In genomic region chr22:23236026-23236425, GRCh38 we compare ENCODE assay signal across 17 cellular contexts. TPM values are rescaled to one million over a fixed set of nuclear protein-coding genes. Genes with fewer than 3 reads are reported as not detected.
DNase-seq lines count a peak whose midpoint lies in the region; ATAC-seq and TF ChIP-seq lines count a peak whose summit lies in the region.
"Had no signal": no experiment of that assay in that cellular context is flagged by ENCODE, and none has a peak within 500 bp of the region (broad histone marks: within the 10 kb centered on the region; RNA-seq: fewer than 3 reads in every experiment).

No MANE protein-coding gene starts in this region.

- H3K4me1 ChIP-seq in right cardiac atrium (ENCODE audit: control insufficient read depth, insufficient read depth, low read length): peaks cover 21% of the 10 kb centered on the region
- H3K4me1 ChIP-seq in right atrium auricular region: peaks cover 0 to 65% of the 10 kb centered on the region in 2 donors
- H3K4me1 ChIP-seq in thyroid gland: peaks cover 33 to 70% of the 10 kb centered on the region in 2 donors

- POLR2A ChIA-PET in WTC11 (lab: Charles Lee): no interaction called here

- WGBS in right cardiac atrium: 98% methylated on average over 3 of the region's 3 CpGs
- WGBS in thyroid gland, 2 donors: 97% methylated on average over 3 of the region's 3 CpGs

- no peak overlapping the region for H3K4me3 ChIP-seq in right cardiac atrium (ENCODE audit: low read length)
- H3K4me3 ChIP-seq in right atrium auricular region: no peak overlapping the region
- H3K4me3 ChIP-seq in thyroid gland (replicated peaks in 1 of 3): no peak overlapping the region
- H3K4me3 ChIP-seq: SJSA1, uterus had no signal

- H3K4me3 Mint-ChIP-seq in WTC11 (no peak overlapping the region), immature natural killer cell (peak overlapping the region in 1 of 5 donors; percentile 19)
- H3K4me3 Mint-ChIP-seq: stimulated activated naive B cell treated with anti-CD40 and anti-IgM and Interleukin-4, amounts not matched to agents 10 μg/mL and 1 μg/mL and 100 μg/mL, for 72 hours had no signal

- TF ChIP-seq POLR2A in thyroid gland (IDR thresholded peaks at IDR 0.05): no peak

- H3K9me3 ChIP-seq in right cardiac atrium (ENCODE audit: control insufficient read depth, low read length) (no peaks in the 10 kb centered on the region), right atrium auricular region (no peaks in the 10 kb centered on the region), thyroid gland (no peaks in the 10 kb centered on the region)
- H3K9me3 ChIP-seq: uterus had no signal

- H3K27me3 Mint-ChIP-seq in WTC11 (ENCODE audit: low read depth): no peaks in the 10 kb centered on the region
- peaks cover 3 to 13% (median 12%) of the 10 kb centered on the region in 3 donors for H3K27me3 Mint-ChIP-seq in immature natural killer cell (ENCODE audit: low read depth in 3 of 3)
- H3K27me3 Mint-ChIP-seq: stimulated activated naive B cell treated with anti-CD40 and anti-IgM and Interleukin-4, amounts not matched to agents 10 μg/mL and 1 μg/mL and 100 μg/mL, for 72 hours had no signal

- intact Hi-C loops in right cardiac atrium (cut with DNase I) (loop anchor here in 2 of 4 donors (10.0 kb wide), 1 partner anchor 51 kb away; the partner anchor contains the start of gene BCR (in 2 of the 2)), thyroid gland (cut with DNase I) (no loop called here)

- CTCF ChIA-PET in WTC11 (lab: Charles Lee): interaction anchor here (1.0 kb wide), 1 partner anchor 11 kb away, joined by 3 read pairs; no protein-coding TSS in a partner anchor

- H3K27me3 ChIP-seq in right cardiac atrium (ENCODE audit: control insufficient read depth, insufficient read depth): no peaks in the 10 kb centered on the region
- no peaks in the 10 kb centered on the region for H3K27me3 ChIP-seq in right atrium auricular region
- no peaks in the 10 kb centered on the region for H3K27me3 ChIP-seq in thyroid gland
- H3K27me3 ChIP-seq: SJSA1, uterus had no signal

- no peak for TF ChIP-seq CTCF in right atrium auricular region (IDR thresholded peaks at IDR 0.05)
- TF ChIP-seq CTCF in WTC11 (IDR thresholded peaks at IDR 0.05): no peak
- TF ChIP-seq CTCF in thyroid gland (IDR thresholded peaks at IDR 0.05): no peak

- H3K27ac Mint-ChIP-seq in WTC11 (peak overlapping the region; percentile 96), immature natural killer cell (peak overlapping the region; percentile 17 to 83 (median 74))
- H3K27ac Mint-ChIP-seq: stimulated activated naive B cell treated with anti-CD40 and anti-IgM and Interleukin-4, amounts not matched to agents 10 μg/mL and 1 μg/mL and 100 μg/mL, for 72 hours had no signal

- no peak for ATAC-seq in right cardiac atrium
- no peak for ATAC-seq in WTC11
- ATAC-seq in GM19328 (IDR thresholded peaks at IDR 0.05; ENCODE audit: unreplicated experiment): no peak
- ATAC-seq: HCT116; left colon; stimulated activated naive B cell treated with anti-CD40 and anti-IgM and Interleukin-4, amounts not matched to agents 10 μg/mL and 1 μg/mL and 100 μg/mL, for 72 hours had no signal

- H3K9me3 Mint-ChIP-seq in WTC11 (peaks cover 11% of the 10 kb centered on the region), immature natural killer cell (no peaks in the 10 kb centered on the region)

- H3K27ac ChIP-seq in right cardiac atrium (ENCODE audit: low read length) (no peak overlapping the region), right atrium auricular region (no peak overlapping the region), thyroid gland (peak overlapping the region in 2 of 3 donors; percentile 38 to 47)
- H3K27ac ChIP-seq: SJSA1, uterus had no signal

- DNase-seq in right cardiac atrium (peak in 2 of 3 donors; percentile 4 to 53), right atrium auricular region (ENCODE audit: low spot score) (no peak), WTC11 (ENCODE audit: low spot score) (no peak), immature natural killer cell (no peak), thyroid gland (no peak), NAMALWA (ENCODE audit: low spot score) (no peak)
- no peak for DNase-seq in central memory CD4-positive, alpha-beta T cell
- DNase-seq: activated CD4-positive, CD25-positive, alpha-beta regulatory T cell; activated gamma-delta T cell; Kasumi-1; left colon; NCI-H69; stimulated activated naive B cell treated with anti-CD40 and anti-IgM and Interleukin-4, amounts not matched to agents 10 μg/mL and 1 μg/mL and 100 μg/mL, for 72 hours; uterus had no signal

- H3K4me1 Mint-ChIP-seq in WTC11: peaks cover 83% of the 10 kb centered on the region
- H3K4me1 Mint-ChIP-seq in immature natural killer cell: peaks cover 85 to 90% of the 10 kb centered on the region in 2 donors

- H3K36me3 Mint-ChIP-seq in WTC11 (peaks cover 21% of the 10 kb centered on the region), immature natural killer cell (peaks cover 0 to 8% (median 0%) of the 10 kb centered on the region in 3 donors)

- H3K36me3 ChIP-seq in right atrium auricular region (no peaks in the 10 kb centered on the region), thyroid gland (no peaks in the 10 kb centered on the region)
- H3K36me3 ChIP-seq: uterus had no signal

TF ChIP-seq in WTC11, 78 proteins besides CTCF, POLR2A, EP300 and RAD21 (continues in another document):
- TF ChIP-seq NFE2L1 (CRISPR knock-in tag; IDR thresholded peaks at IDR 0.05): no peak
- no peak for TF ChIP-seq NR3C1 (CRISPR knock-in tag; conservative IDR thresholded peaks at IDR 0.05; ENCODE audit: low read depth)
- no peak for TF ChIP-seq ZNF138 (CRISPR knock-in tag; conservative IDR thresholded peaks at IDR 0.05)
- TF ChIP-seq ZNF232 (CRISPR knock-in tag; IDR thresholded peaks at IDR 0.05): no peak
- TF ChIP-seq, protein P1, sequence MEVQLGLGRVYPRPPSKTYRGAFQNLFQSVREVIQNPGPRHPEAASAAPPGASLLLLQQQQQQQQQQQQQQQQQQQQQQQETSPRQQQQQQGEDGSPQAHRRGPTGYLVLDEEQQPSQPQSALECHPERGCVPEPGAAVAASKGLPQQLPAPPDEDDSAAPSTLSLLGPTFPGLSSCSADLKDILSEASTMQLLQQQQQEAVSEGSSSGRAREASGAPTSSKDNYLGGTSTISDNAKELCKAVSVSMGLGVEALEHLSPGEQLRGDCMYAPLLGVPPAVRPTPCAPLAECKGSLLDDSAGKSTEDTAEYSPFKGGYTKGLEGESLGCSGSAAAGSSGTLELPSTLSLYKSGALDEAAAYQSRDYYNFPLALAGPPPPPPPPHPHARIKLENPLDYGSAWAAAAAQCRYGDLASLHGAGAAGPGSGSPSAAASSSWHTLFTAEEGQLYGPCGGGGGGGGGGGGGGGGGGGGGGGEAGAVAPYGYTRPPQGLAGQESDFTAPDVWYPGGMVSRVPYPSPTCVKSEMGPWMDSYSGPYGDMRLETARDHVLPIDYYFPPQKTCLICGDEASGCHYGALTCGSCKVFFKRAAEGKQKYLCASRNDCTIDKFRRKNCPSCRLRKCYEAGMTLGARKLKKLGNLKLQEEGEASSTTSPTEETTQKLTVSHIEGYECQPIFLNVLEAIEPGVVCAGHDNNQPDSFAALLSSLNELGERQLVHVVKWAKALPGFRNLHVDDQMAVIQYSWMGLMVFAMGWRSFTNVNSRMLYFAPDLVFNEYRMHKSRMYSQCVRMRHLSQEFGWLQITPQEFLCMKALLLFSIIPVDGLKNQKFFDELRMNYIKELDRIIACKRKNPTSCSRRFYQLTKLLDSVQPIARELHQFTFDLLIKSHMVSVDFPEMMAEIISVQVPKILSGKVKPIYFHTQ (CRISPR knock-in tag; IDR thresholded peaks at IDR 0.05): no peak
- TF ChIP-seq PREB (CRISPR knock-in tag; IDR thresholded peaks at IDR 0.05; ENCODE audit: borderline replicate concordance): no peak
- TF ChIP-seq ZNF317 (CRISPR knock-in tag; IDR thresholded peaks at IDR 0.05; ENCODE audit: borderline replicate concordance, low read depth): no peak
- no peak for TF ChIP-seq ZSCAN18 (CRISPR knock-in tag; IDR thresholded peaks at IDR 0.05)
- no peak for TF ChIP-seq TEAD1 (CRISPR knock-in tag; IDR thresholded peaks at IDR 0.05)
- no peak for TF ChIP-seq ZNF121 (CRISPR knock-in tag; IDR thresholded peaks at IDR 0.05)
- no peak for TF ChIP-seq ZNF671 (CRISPR knock-in tag; IDR thresholded peaks at IDR 0.05)
- TF ChIP-seq ZNF416 (CRISPR knock-in tag; IDR thresholded peaks at IDR 0.05): no peak
- no peak for TF ChIP-seq JAZF1 (CRISPR knock-in tag; IDR thresholded peaks at IDR 0.05)
- TF ChIP-seq, protein P2, sequence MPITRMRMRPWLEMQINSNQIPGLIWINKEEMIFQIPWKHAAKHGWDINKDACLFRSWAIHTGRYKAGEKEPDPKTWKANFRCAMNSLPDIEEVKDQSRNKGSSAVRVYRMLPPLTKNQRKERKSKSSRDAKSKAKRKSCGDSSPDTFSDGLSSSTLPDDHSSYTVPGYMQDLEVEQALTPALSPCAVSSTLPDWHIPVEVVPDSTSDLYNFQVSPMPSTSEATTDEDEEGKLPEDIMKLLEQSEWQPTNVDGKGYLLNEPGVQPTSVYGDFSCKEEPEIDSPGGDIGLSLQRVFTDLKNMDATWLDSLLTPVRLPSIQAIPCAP (CRISPR knock-in tag; IDR thresholded peaks at IDR 0.05): no peak
- no peak for TF ChIP-seq MXD4 (CRISPR knock-in tag; IDR thresholded peaks at IDR 0.05; ENCODE audit: borderline replicate concordance)

RNA-seq across cellular contexts. Expression of gene BCR, which starts 55.7 kb away (rescaled TPM):
- total RNA-seq in right cardiac atrium: 10 to 100 TPM; 35.4 to 48.0 (median 36.6) TPM
- 18.3 TPM for polyA plus RNA-seq in right cardiac atrium
- total RNA-seq in right atrium auricular region: 10 to 100 TPM; 27.0 to 41.3 TPM
- 96.5 to 129 TPM (median 105 TPM) in 3 replicates for total RNA-seq in WTC11 (2021)
- polyA plus RNA-seq in immature natural killer cell: 10 to 100 TPM in 1 of 3 donors, 1 to 10 TPM in 2; 4.1 to 12.5 (median 5.6) TPM
- total RNA-seq in thyroid gland: 100 to 1,000 TPM in 1 of 4 donors, 10 to 100 TPM in 3; 80.1 to 127 (median 87.7) TPM

Comparison
In these comparisons a context has a peak if more than half of its experiments do, and no peak if none do; other contexts are left out.
1. DNase-seq: peak in right cardiac atrium (2 of 3); none in right atrium auricular region (single experiment), WTC11 (single experiment), immature natural killer cell (0 of 3), thyroid gland (0 of 2), NAMALWA (single experiment) and central memory CD4-positive, alpha-beta T cell (single experiment).
2. H3K27ac ChIP-seq: peak in thyroid gland (2 of 3); none in right cardiac atrium (single experiment) and right atrium auricular region (0 of 2).